Comparison of ENCODE assay signal across 21 cellular contexts in the genomic region with DNA sequence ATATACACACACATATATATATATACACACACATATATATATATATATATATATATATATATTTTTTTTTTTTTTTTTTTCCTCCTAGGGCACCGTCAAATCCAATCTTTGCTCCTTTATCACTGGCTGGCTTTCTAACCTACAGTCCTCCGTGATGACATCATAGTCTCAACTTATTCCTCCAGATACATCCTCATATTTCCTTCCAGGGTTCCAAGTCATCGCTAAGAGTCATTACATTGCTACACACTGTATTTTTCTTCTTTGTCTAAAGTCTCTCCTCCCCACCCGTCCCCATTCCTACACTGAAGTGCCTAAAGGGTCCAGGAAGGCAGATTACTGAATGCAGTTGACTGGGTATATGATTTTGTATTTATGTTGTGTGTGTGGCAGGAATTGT. TPM values are rescaled to one million over a fixed set of nuclear protein-coding genes. Genes with fewer than 3 reads are reported as not detected.
DNase-seq lines count a peak whose midpoint lies in the region; TF ChIP-seq lines count a peak whose summit lies in the region.
"Had no signal": no experiment of that assay in that cellular context is flagged by ENCODE, and none has a peak within 500 bp of the region (broad histone marks: within the 10 kb centered on the region; RNA-seq: fewer than 3 reads in every experiment).

No MANE protein-coding gene starts in this region.

- H3K9me3 ChIP-seq in HEK293 (ENCODE audit: control insufficient read depth, insufficient read depth, low read depth, low read length), result no peaks in the 10 kb centered on the region; the same call in 1 of the 2 replicates
- H3K9me3 ChIP-seq: prostate gland had no signal

- H3K9me3 Mint-ChIP-seq in activated naive CD4-positive, alpha-beta T cell treated with anti-CD3 and anti-CD28 coated beads, Interleukin-2, amount 50 U/mL, for 24 hours, result peaks cover 4% of the 10 kb centered on the region
- H3K9me3 Mint-ChIP-seq in endothelial cell (ENCODE audit: unreplicated experiment) (no peaks in the 10 kb centered on the region), progenitor cell of endocrine pancreas (ENCODE audit: low read depth) (peaks cover 7% of the 10 kb centered on the region)

- POLR2A ChIA-PET in HEK293 (lab: Yijun Ruan, JAX), result no interaction called here

- H3K27ac ChIP-seq in HEK293 (ENCODE audit: extremely low read depth, low read depth, low read length), result no peak overlapping the region

- H3K36me3 ChIP-seq in HEK293 (ENCODE audit: control insufficient read depth in 2 of 2, insufficient read depth in 1 of 2, low read length in 2 of 2), result peaks cover 17 to 39% of the 10 kb centered on the region in 2 experiments
- H3K36me3 ChIP-seq: prostate gland had no signal

- H3K27me3 Mint-ChIP-seq in activated naive CD4-positive, alpha-beta T cell treated with anti-CD3 and anti-CD28 coated beads, Interleukin-2, amount 50 U/mL, for 24 hours, result no peaks in the 10 kb centered on the region
- peaks cover 3% of the 10 kb centered on the region for H3K27me3 Mint-ChIP-seq in endothelial cell (ENCODE audit: unreplicated experiment)
- H3K27me3 Mint-ChIP-seq in progenitor cell of endocrine pancreas, result no peaks in the 10 kb centered on the region

- H3K27ac Mint-ChIP-seq in activated naive CD4-positive, alpha-beta T cell treated with anti-CD3 and anti-CD28 coated beads, Interleukin-2, amount 50 U/mL, for 24 hours, result no peak overlapping the region
- H3K27ac Mint-ChIP-seq in endothelial cell (ENCODE audit: unreplicated experiment), result peak overlapping the region; percentile 77
- H3K27ac Mint-ChIP-seq in progenitor cell of endocrine pancreas, result no peak overlapping the region

- no peak overlapping the region for H3K4me3 ChIP-seq in HEK293 (ENCODE audit: low read depth, low read length)

- TF ChIP-seq CTCF in HEK293 (tag by site-specific recombination; IDR thresholded peaks at IDR 0.05) (no peak), endothelial cell (IDR thresholded peaks at IDR 0.05; ENCODE audit: unreplicated experiment) (no peak), progenitor cell of endocrine pancreas (IDR thresholded peaks at IDR 0.05; ENCODE audit: unreplicated experiment) (no peak)

- peaks cover 3% of the 10 kb centered on the region; the same call in 1 of the 2 replicates for H3K4me1 ChIP-seq in HEK293 (ENCODE audit: control insufficient read depth, insufficient read depth, low read length)
- H3K4me1 ChIP-seq: prostate gland had no signal

- H3K36me3 Mint-ChIP-seq in activated naive CD4-positive, alpha-beta T cell treated with anti-CD3 and anti-CD28 coated beads, Interleukin-2, amount 50 U/mL, for 24 hours, result peaks cover 13% of the 10 kb centered on the region
- H3K36me3 Mint-ChIP-seq in endothelial cell (ENCODE audit: low read depth, unreplicated experiment) (peaks cover 11% of the 10 kb centered on the region), progenitor cell of endocrine pancreas (ENCODE audit: insufficient read depth) (peaks cover 29% of the 10 kb centered on the region)

- H3K4me1 Mint-ChIP-seq in activated naive CD4-positive, alpha-beta T cell treated with anti-CD3 and anti-CD28 coated beads, Interleukin-2, amount 50 U/mL, for 24 hours, result peaks cover 52% of the 10 kb centered on the region
- peaks cover 18% of the 10 kb centered on the region for H3K4me1 Mint-ChIP-seq in endothelial cell (ENCODE audit: unreplicated experiment)
- H3K4me1 Mint-ChIP-seq in progenitor cell of endocrine pancreas (ENCODE audit: low read depth), result peaks cover 19% of the 10 kb centered on the region

- H3K4me3 Mint-ChIP-seq in activated naive CD4-positive, alpha-beta T cell treated with anti-CD3 and anti-CD28 coated beads, Interleukin-2, amount 50 U/mL, for 24 hours, result peak overlapping the region; percentile 72
- no peak overlapping the region for H3K4me3 Mint-ChIP-seq in endothelial cell (ENCODE audit: unreplicated experiment)
- peak overlapping the region; percentile 15 for H3K4me3 Mint-ChIP-seq in progenitor cell of endocrine pancreas (ENCODE audit: low read depth)

- no peak for DNase-seq in activated naive CD4-positive, alpha-beta T cell treated with Interleukin-2 at 50 U/mL for 16 hours
- no peak for DNase-seq in endothelial cell (ENCODE audit: low spot score)
- DNase-seq in progenitor cell of endocrine pancreas (ENCODE audit: low spot score, unreplicated experiment), result no peak
- DNase-seq in activated T-cell treated with anti-CD3 and anti-CD28 coated beads, Interleukin-2, amount 50 U/mL, for 48 hours, result no peak
- DNase-seq in AML-193 (lab: John Stamatoyannopoulos, UW), result no peak
- no peak for DNase-seq in OCI-M2 (lab: John Stamatoyannopoulos, UW; ENCODE audit: unreplicated experiment)
- DNase-seq: activated CD4-positive, CD25-positive, alpha-beta regulatory T cell treated with anti-CD3 and anti-CD28 coated beads, Interleukin-2, amount 50 U/mL, for 72 hours; amygdala; dermis blood vessel endothelial cell; head of caudate nucleus; Kasumi-1; left colon; mesendoderm; NCI-H1048; NCI-H187; NCI-H2227 treated with DMSO at 0.1 percent for 48 hours; substantia nigra had no signal

- CTCF ChIA-PET in HEK293 (lab: Yijun Ruan, JAX), result no interaction called here

TF ChIP-seq in HEK293, 187 proteins besides CTCF, POLR2A, EP300 and RAD21:
- TF ChIP-seq, protein P1, sequence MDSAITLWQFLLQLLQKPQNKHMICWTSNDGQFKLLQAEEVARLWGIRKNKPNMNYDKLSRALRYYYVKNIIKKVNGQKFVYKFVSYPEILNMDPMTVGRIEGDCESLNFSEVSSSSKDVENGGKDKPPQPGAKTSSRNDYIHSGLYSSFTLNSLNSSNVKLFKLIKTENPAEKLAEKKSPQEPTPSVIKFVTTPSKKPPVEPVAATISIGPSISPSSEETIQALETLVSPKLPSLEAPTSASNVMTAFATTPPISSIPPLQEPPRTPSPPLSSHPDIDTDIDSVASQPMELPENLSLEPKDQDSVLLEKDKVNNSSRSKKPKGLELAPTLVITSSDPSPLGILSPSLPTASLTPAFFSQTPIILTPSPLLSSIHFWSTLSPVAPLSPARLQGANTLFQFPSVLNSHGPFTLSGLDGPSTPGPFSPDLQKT (IDR thresholded peaks at IDR 0.05; ENCODE audit: borderline replicate concordance, low read depth, low read length), result no peak
- TF ChIP-seq ZNF629 (tag by site-specific recombination; IDR thresholded peaks at IDR 0.05) (peak; percentile 32), ZNF501 (tag by site-specific recombination; IDR thresholded peaks at IDR 0.05) (no peak), BCL11B (tag by site-specific recombination; IDR thresholded peaks at IDR 0.05; ENCODE audit: low read depth) (no peak), ZNF416 (tag by site-specific recombination; IDR thresholded peaks at IDR 0.05) (no peak), GLIS2 (tag by site-specific recombination; IDR thresholded peaks at IDR 0.05) (no peak)
- TF ChIP-seq, protein P2, sequence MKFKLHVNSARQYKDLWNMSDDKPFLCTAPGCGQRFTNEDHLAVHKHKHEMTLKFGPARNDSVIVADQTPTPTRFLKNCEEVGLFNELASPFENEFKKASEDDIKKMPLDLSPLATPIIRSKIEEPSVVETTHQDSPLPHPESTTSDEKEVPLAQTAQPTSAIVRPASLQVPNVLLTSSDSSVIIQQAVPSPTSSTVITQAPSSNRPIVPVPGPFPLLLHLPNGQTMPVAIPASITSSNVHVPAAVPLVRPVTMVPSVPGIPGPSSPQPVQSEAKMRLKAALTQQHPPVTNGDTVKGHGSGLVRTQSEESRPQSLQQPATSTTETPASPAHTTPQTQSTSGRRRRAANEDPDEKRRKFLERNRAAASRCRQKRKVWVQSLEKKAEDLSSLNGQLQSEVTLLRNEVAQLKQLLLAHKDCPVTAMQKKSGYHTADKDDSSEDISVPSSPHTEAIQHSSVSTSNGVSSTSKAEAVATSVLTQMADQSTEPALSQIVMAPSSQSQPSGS (tag by site-specific recombination; IDR thresholded peaks at IDR 0.05; ENCODE audit: low read depth), result peak; percentile 75; the same call in 1 of the 2 replicates
- TF ChIP-seq, protein P3, sequence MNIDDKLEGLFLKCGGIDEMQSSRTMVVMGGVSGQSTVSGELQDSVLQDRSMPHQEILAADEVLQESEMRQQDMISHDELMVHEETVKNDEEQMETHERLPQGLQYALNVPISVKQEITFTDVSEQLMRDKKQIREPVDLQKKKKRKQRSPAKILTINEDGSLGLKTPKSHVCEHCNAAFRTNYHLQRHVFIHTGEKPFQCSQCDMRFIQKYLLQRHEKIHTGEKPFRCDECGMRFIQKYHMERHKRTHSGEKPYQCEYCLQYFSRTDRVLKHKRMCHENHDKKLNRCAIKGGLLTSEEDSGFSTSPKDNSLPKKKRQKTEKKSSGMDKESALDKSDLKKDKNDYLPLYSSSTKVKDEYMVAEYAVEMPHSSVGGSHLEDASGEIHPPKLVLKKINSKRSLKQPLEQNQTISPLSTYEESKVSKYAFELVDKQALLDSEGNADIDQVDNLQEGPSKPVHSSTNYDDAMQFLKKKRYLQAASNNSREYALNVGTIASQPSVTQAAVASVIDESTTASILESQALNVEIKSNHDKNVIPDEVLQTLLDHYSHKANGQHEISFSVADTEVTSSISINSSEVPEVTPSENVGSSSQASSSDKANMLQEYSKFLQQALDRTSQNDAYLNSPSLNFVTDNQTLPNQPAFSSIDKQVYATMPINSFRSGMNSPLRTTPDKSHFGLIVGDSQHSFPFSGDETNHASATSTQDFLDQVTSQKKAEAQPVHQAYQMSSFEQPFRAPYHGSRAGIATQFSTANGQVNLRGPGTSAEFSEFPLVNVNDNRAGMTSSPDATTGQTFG (tag by site-specific recombination; IDR thresholded peaks at IDR 0.05; ENCODE audit: borderline replicate concordance), result no peak
- TF ChIP-seq, protein P4, sequence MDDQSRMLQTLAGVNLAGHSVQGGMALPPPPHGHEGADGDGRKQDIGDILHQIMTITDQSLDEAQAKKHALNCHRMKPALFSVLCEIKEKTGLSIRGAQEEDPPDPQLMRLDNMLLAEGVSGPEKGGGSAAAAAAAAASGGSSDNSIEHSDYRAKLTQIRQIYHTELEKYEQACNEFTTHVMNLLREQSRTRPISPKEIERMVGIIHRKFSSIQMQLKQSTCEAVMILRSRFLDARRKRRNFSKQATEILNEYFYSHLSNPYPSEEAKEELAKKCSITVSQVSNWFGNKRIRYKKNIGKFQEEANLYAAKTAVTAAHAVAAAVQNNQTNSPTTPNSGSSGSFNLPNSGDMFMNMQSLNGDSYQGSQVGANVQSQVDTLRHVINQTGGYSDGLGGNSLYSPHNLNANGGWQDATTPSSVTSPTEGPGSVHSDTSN (CRISPR knock-in tag; IDR thresholded peaks at IDR 0.05), result no peak

RNA-seq across cellular contexts. Expression of a gene that starts 1.1 kb away (rescaled TPM):
- total RNA-seq in endothelial cell (ENCODE audit: unreplicated experiment) (6.8 TPM), progenitor cell of endocrine pancreas (12.5 and 12.9 TPM in 2 replicates)

RNA-seq across cellular contexts. Expression of a gene that starts 5.4 kb away (rescaled TPM):
- total RNA-seq in endothelial cell (ENCODE audit: unreplicated experiment) (36.3 TPM), progenitor cell of endocrine pancreas (70.9 and 72.6 TPM in 2 replicates)

RNA-seq across cellular contexts. Expression of a gene that starts 45.0 kb away (rescaled TPM):
- 0.46 TPM for total RNA-seq in endothelial cell (ENCODE audit: unreplicated experiment)
- total RNA-seq in progenitor cell of endocrine pancreas, result 0.91 and 1.4 TPM in 2 replicates
- total RNA-seq: cardiac septum had no signal

RNA-seq across cellular contexts. Expression of a gene that starts 48.6 kb away (rescaled TPM):
- 17.8 TPM for total RNA-seq in endothelial cell (ENCODE audit: unreplicated experiment)
- 14.7 and 15.2 TPM in 2 replicates for total RNA-seq in progenitor cell of endocrine pancreas

RNA-seq across cellular contexts. Expression of a gene that starts 53.0 kb away (rescaled TPM):
- total RNA-seq in endothelial cell (ENCODE audit: unreplicated experiment), result 24.6 TPM
- 23.7 and 24.8 TPM in 2 replicates for total RNA-seq in progenitor cell of endocrine pancreas
